1 cellular context compared by ENCODE assay signal in the genomic region with DNA sequence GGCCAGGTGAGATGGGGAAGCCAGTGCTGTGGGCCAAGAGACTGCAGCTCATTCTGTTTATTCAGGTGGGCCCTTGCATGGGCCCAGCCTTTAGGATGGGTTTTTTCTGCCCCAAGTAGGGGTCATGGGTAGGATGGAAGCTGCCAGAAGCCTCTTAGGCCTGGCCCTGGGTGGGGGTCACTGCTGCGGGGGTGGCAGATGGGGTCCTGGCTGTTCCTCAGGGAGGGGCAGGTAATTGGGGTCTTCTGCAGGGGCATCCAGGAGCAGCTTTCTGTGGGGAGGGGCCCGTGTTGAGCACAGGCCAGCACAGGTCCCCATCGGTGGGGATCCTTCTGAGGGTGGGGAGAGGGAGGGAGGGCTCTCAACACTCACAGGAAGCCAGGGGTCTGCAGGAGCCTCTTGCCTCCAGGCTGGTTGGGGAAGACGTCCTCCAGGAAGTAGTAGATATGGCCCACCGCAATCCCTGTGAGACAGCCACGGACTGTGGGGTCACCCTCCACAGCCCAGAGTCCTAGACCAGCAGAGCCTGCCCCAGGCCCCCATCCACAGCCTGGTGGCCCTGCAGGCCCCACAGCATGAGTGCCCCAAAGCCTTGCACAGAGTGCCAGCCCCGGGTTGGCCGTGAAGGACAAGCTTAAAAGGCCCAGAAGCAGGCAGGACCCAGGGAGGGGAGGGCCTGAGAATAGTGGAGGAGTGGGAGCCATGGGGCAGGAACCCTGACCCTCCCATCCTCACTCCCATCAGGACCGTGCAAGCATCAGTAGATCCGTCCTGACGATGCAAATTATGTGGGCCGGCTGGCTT.
TF ChIP-seq lines count a peak whose summit lies in the region.

No MANE protein-coding gene starts in this region.

TF ChIP-seq in WTC11, 78 proteins besides CTCF, POLR2A, EP300 and RAD21 (continued from another document):
- TF ChIP-seq, protein P1, sequence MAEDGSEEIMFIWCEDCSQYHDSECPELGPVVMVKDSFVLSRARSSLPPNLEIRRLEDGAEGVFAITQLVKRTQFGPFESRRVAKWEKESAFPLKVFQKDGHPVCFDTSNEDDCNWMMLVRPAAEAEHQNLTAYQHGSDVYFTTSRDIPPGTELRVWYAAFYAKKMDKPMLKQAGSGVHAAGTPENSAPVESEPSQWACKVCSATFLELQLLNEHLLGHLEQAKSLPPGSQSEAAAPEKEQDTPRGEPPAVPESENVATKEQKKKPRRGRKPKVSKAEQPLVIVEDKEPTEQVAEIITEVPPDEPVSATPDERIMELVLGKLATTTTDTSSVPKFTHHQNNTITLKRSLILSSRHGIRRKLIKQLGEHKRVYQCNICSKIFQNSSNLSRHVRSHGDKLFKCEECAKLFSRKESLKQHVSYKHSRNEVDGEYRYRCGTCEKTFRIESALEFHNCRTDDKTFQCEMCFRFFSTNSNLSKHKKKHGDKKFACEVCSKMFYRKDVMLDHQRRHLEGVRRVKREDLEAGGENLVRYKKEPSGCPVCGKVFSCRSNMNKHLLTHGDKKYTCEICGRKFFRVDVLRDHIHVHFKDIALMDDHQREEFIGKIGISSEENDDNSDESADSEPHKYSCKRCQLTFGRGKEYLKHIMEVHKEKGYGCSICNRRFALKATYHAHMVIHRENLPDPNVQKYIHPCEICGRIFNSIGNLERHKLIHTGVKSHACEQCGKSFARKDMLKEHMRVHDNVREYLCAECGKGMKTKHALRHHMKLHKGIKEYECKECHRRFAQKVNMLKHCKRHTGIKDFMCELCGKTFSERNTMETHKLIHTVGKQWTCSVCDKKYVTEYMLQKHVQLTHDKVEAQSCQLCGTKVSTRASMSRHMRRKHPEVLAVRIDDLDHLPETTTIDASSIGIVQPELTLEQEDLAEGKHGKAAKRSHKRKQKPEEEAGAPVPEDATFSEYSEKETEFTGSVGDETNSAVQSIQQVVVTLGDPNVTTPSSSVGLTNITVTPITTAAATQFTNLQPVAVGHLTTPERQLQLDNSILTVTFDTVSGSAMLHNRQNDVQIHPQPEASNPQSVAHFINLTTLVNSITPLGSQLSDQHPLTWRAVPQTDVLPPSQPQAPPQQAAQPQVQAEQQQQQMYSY (CRISPR knock-in tag; IDR thresholded peaks at IDR 0.05): no peak
- TF ChIP-seq, protein P2, sequence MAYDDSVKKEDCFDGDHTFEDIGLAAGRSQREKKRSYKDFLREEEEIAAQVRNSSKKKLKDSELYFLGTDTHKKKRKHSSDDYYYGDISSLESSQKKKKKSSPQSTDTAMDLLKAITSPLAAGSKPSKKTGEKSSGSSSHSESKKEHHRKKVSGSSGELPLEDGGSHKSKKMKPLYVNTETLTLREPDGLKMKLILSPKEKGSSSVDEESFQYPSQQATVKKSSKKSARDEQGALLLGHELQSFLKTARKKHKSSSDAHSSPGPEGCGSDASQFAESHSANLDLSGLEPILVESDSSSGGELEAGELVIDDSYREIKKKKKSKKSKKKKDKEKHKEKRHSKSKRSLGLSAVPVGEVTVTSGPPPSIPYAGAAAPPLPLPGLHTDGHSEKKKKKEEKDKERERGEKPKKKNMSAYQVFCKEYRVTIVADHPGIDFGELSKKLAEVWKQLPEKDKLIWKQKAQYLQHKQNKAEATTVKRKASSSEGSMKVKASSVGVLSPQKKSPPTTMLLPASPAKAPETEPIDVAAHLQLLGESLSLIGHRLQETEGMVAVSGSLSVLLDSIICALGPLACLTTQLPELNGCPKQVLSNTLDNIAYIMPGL (CRISPR knock-in tag; IDR thresholded peaks at IDR 0.05): no peak
- TF ChIP-seq CREB1 (CRISPR knock-in tag; IDR thresholded peaks at IDR 0.05) (no peak), ELF4 (CRISPR knock-in tag; IDR thresholded peaks at IDR 0.05; ENCODE audit: low read depth) (no peak), ETV6 (CRISPR knock-in tag; IDR thresholded peaks at IDR 0.05) (no peak), ESRRA (CRISPR knock-in tag; IDR thresholded peaks at IDR 0.05; ENCODE audit: borderline replicate concordance) (no peak), FOXK1 (CRISPR knock-in tag; IDR thresholded peaks at IDR 0.05) (no peak), NFYB (CRISPR knock-in tag; conservative IDR thresholded peaks at IDR 0.05; ENCODE audit: low read depth) (no peak), ZNF317 (CRISPR knock-in tag; IDR thresholded peaks at IDR 0.05; ENCODE audit: borderline replicate concordance, low read depth) (no peak), RORB (CRISPR knock-in tag; IDR thresholded peaks at IDR 0.05) (no peak)
- TF ChIP-seq, protein P3, sequence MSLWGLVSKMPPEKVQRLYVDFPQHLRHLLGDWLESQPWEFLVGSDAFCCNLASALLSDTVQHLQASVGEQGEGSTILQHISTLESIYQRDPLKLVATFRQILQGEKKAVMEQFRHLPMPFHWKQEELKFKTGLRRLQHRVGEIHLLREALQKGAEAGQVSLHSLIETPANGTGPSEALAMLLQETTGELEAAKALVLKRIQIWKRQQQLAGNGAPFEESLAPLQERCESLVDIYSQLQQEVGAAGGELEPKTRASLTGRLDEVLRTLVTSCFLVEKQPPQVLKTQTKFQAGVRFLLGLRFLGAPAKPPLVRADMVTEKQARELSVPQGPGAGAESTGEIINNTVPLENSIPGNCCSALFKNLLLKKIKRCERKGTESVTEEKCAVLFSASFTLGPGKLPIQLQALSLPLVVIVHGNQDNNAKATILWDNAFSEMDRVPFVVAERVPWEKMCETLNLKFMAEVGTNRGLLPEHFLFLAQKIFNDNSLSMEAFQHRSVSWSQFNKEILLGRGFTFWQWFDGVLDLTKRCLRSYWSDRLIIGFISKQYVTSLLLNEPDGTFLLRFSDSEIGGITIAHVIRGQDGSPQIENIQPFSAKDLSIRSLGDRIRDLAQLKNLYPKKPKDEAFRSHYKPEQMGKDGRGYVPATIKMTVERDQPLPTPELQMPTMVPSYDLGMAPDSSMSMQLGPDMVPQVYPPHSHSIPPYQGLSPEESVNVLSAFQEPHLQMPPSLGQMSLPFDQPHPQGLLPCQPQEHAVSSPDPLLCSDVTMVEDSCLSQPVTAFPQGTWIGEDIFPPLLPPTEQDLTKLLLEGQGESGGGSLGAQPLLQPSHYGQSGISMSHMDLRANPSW (CRISPR knock-in tag; conservative IDR thresholded peaks at IDR 0.05; ENCODE audit: low read depth): no peak
- TF ChIP-seq, protein P4, sequence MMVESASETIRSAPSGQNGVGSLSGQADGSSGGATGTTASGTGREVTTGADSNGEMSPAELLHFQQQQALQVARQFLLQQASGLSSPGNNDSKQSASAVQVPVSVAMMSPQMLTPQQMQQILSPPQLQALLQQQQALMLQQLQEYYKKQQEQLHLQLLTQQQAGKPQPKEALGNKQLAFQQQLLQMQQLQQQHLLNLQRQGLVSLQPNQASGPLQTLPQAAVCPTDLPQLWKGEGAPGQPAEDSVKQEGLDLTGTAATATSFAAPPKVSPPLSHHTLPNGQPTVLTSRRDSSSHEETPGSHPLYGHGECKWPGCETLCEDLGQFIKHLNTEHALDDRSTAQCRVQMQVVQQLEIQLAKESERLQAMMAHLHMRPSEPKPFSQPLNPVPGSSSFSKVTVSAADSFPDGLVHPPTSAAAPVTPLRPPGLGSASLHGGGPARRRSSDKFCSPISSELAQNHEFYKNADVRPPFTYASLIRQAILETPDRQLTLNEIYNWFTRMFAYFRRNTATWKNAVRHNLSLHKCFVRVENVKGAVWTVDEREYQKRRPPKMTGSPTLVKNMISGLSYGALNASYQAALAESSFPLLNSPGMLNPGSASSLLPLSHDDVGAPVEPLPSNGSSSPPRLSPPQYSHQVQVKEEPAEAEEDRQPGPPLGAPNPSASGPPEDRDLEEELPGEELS (CRISPR knock-in tag; IDR thresholded peaks at IDR 0.05): no peak
- TF ChIP-seq, protein P5, sequence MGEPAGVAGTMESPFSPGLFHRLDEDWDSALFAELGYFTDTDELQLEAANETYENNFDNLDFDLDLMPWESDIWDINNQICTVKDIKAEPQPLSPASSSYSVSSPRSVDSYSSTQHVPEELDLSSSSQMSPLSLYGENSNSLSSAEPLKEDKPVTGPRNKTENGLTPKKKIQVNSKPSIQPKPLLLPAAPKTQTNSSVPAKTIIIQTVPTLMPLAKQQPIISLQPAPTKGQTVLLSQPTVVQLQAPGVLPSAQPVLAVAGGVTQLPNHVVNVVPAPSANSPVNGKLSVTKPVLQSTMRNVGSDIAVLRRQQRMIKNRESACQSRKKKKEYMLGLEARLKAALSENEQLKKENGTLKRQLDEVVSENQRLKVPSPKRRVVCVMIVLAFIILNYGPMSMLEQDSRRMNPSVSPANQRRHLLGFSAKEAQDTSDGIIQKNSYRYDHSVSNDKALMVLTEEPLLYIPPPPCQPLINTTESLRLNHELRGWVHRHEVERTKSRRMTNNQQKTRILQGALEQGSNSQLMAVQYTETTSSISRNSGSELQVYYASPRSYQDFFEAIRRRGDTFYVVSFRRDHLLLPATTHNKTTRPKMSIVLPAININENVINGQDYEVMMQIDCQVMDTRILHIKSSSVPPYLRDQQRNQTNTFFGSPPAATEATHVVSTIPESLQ (CRISPR knock-in tag; IDR thresholded peaks at IDR 0.05): no peak
- TF ChIP-seq, protein P6, sequence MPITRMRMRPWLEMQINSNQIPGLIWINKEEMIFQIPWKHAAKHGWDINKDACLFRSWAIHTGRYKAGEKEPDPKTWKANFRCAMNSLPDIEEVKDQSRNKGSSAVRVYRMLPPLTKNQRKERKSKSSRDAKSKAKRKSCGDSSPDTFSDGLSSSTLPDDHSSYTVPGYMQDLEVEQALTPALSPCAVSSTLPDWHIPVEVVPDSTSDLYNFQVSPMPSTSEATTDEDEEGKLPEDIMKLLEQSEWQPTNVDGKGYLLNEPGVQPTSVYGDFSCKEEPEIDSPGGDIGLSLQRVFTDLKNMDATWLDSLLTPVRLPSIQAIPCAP (CRISPR knock-in tag; IDR thresholded peaks at IDR 0.05): no peak
